In genomic region chr20:43514062-43514971, GRCh38 we compare ENCODE assay signal across 1 cellular context.
A peak's percentile ranks its signal among the peaks of the same experiment; 100 is the strongest.
TF ChIP-seq lines count a peak whose summit lies in the region.

No MANE protein-coding gene starts in this region.

TF ChIP-seq in HepG2, 621 proteins besides CTCF, POLR2A, EP300 and RAD21 (continued from another document and continues in another):
- TF ChIP-seq ZSCAN20 (CRISPR knock-in tag; IDR thresholded peaks at IDR 0.05; ENCODE audit: borderline replicate concordance) (no peak), ZNF512B (CRISPR knock-in tag; IDR thresholded peaks at IDR 0.05; ENCODE audit: borderline replicate concordance) (0 out of 2 replicates have a peak, but pooled peaks have one; percentile 37), PLSCR1 (CRISPR knock-in tag; IDR thresholded peaks at IDR 0.05; ENCODE audit: borderline replicate concordance) (no peak), ELF3 (CRISPR knock-in tag; IDR thresholded peaks at IDR 0.05) (peak; percentile 72), CREBL2 (CRISPR knock-in tag; IDR thresholded peaks at IDR 0.05; ENCODE audit: borderline replicate concordance) (no peak; the same call in 1 of the 2 replicates), SP5 (CRISPR knock-in tag; IDR thresholded peaks at IDR 0.05; ENCODE audit: borderline replicate concordance, low read depth) (peak; percentile 0; the same call in 1 of the 2 replicates), SALL2 (CRISPR knock-in tag; IDR thresholded peaks at IDR 0.05) (0 out of 2 replicates have a peak, but pooled peaks have one; percentile 44), CBX1 (IDR thresholded peaks at IDR 0.05; ENCODE audit: low read depth) (peak; percentile 68), ZBTB21 (CRISPR knock-in tag; IDR thresholded peaks at IDR 0.05) (no peak), PAXIP1 (CRISPR knock-in tag; conservative IDR thresholded peaks at IDR 0.05) (peak; percentile 72), MZF1 (CRISPR knock-in tag; IDR thresholded peaks at IDR 0.05; ENCODE audit: borderline replicate concordance) (no peak), ZNF737 (CRISPR knock-in tag; IDR thresholded peaks at IDR 0.05; ENCODE audit: borderline replicate concordance) (no peak), ZBTB2 (CRISPR knock-in tag; IDR thresholded peaks at IDR 0.05; ENCODE audit: low read depth) (no peak), ZNF549 (CRISPR knock-in tag; IDR thresholded peaks at IDR 0.05) (no peak), ZNF850 (CRISPR knock-in tag; conservative IDR thresholded peaks at IDR 0.05) (no peak), ZNF567 (CRISPR knock-in tag; IDR thresholded peaks at IDR 0.05; ENCODE audit: borderline replicate concordance) (no peak), TGIF2 (CRISPR knock-in tag; IDR thresholded peaks at IDR 0.05) (no peak), ZNF839 (CRISPR knock-in tag; IDR thresholded peaks at IDR 0.05; ENCODE audit: borderline replicate concordance) (0 out of 2 replicates have a peak, but pooled peaks have one; percentile 83), ZNF776 (CRISPR knock-in tag; IDR thresholded peaks at IDR 0.05) (peak; percentile 7; the same call in 1 of the 2 replicates), ZBTB49 (CRISPR knock-in tag; IDR thresholded peaks at IDR 0.05; ENCODE audit: borderline replicate concordance) (0 out of 2 replicates have a peak, but pooled peaks have one; percentile 57), ZNF552 (CRISPR knock-in tag; IDR thresholded peaks at IDR 0.05; ENCODE audit: borderline replicate concordance) (no peak; the same call in none of the 2 replicates), ONECUT2 (CRISPR knock-in tag; IDR thresholded peaks at IDR 0.05) (no peak), ZNF234 (CRISPR knock-in tag; conservative IDR thresholded peaks at IDR 0.05) (no peak), EEA1 (CRISPR knock-in tag; IDR thresholded peaks at IDR 0.05; ENCODE audit: borderline replicate concordance) (peak; percentile 82), MED1 (CRISPR knock-in tag; IDR thresholded peaks at IDR 0.05) (0 out of 2 replicates have a peak, but pooled peaks have one; percentile 18), ZNF883 (CRISPR knock-in tag; IDR thresholded peaks at IDR 0.05; ENCODE audit: not compliant biosample characterization) (peak; percentile 34), ZBTB38 (CRISPR knock-in tag; IDR thresholded peaks at IDR 0.05) (peak; percentile 14; the same call in 1 of the 2 replicates), ZNF230 (CRISPR knock-in tag; IDR thresholded peaks at IDR 0.05) (0 out of 2 replicates have a peak, but pooled peaks have one; percentile 18), ZNF616 (CRISPR knock-in tag; IDR thresholded peaks at IDR 0.05; ENCODE audit: low read depth) (peak; percentile 66; the same call in 1 of the 2 replicates), JUND (CRISPR knock-in tag; IDR thresholded peaks at IDR 0.05) (no peak; the same call in 1 of the 2 replicates), CAMTA2 (CRISPR knock-in tag; IDR thresholded peaks at IDR 0.05; ENCODE audit: borderline replicate concordance) (no peak), ZNF746 (CRISPR knock-in tag; IDR thresholded peaks at IDR 0.05) (no peak), ELF1 (CRISPR knock-in tag; IDR thresholded peaks at IDR 0.05) (peak; percentile 90), ZNF253 (CRISPR knock-in tag; IDR thresholded peaks at IDR 0.05; ENCODE audit: borderline replicate concordance) (no peak), ZNF749 (CRISPR knock-in tag; IDR thresholded peaks at IDR 0.05; ENCODE audit: borderline replicate concordance) (no peak), ZSCAN22 (CRISPR knock-in tag; IDR thresholded peaks at IDR 0.05) (no peak), MBNL3 (CRISPR knock-in tag; conservative IDR thresholded peaks at IDR 0.05) (no peak), ELF4 (CRISPR knock-in tag; IDR thresholded peaks at IDR 0.05; ENCODE audit: borderline replicate concordance) (no peak), HHEX (CRISPR knock-in tag; IDR thresholded peaks at IDR 0.05) (no peak), ZFYVE20 (CRISPR knock-in tag; IDR thresholded peaks at IDR 0.05; ENCODE audit: borderline replicate concordance, low read depth) (no peak), REL (CRISPR knock-in tag; conservative IDR thresholded peaks at IDR 0.05) (no peak), CERS6 (CRISPR knock-in tag; IDR thresholded peaks at IDR 0.05) (no peak), ARID2 (CRISPR knock-in tag; IDR thresholded peaks at IDR 0.05; ENCODE audit: borderline replicate concordance) (no peak), CREB1 (IDR thresholded peaks at IDR 0.05) (peak; percentile 40; the same call in 1 of the 2 replicates), CREB1 (CRISPR knock-in tag; IDR thresholded peaks at IDR 0.05) (peak; percentile 51), ZFP36 (IDR thresholded peaks at IDR 0.05; ENCODE audit: borderline replicate concordance, low read depth, low read length, partially characterized antibody) (no peak), ZNF772 (CRISPR knock-in tag; IDR thresholded peaks at IDR 0.05) (peak; percentile 17; the same call in 1 of the 2 replicates), DZIP1 (CRISPR knock-in tag; IDR thresholded peaks at IDR 0.05) (peak; percentile 89), NR2F1 (CRISPR knock-in tag; IDR thresholded peaks at IDR 0.05) (no peak), ATF7 (IDR thresholded peaks at IDR 0.05) (no peak), ATF7 (CRISPR knock-in tag; IDR thresholded peaks at IDR 0.05) (no peak), KAT8 (CRISPR knock-in tag; IDR thresholded peaks at IDR 0.05) (no peak; the same call in 1 of the 2 replicates), ZNF614 (CRISPR knock-in tag; IDR thresholded peaks at IDR 0.05; ENCODE audit: borderline replicate concordance) (peak; percentile 40; the same call in 1 of the 2 replicates), ETV5 (CRISPR knock-in tag; IDR thresholded peaks at IDR 0.05; ENCODE audit: borderline replicate concordance) (peak; percentile 43; the same call in 1 of the 2 replicates)
